In the genomic region with DNA sequence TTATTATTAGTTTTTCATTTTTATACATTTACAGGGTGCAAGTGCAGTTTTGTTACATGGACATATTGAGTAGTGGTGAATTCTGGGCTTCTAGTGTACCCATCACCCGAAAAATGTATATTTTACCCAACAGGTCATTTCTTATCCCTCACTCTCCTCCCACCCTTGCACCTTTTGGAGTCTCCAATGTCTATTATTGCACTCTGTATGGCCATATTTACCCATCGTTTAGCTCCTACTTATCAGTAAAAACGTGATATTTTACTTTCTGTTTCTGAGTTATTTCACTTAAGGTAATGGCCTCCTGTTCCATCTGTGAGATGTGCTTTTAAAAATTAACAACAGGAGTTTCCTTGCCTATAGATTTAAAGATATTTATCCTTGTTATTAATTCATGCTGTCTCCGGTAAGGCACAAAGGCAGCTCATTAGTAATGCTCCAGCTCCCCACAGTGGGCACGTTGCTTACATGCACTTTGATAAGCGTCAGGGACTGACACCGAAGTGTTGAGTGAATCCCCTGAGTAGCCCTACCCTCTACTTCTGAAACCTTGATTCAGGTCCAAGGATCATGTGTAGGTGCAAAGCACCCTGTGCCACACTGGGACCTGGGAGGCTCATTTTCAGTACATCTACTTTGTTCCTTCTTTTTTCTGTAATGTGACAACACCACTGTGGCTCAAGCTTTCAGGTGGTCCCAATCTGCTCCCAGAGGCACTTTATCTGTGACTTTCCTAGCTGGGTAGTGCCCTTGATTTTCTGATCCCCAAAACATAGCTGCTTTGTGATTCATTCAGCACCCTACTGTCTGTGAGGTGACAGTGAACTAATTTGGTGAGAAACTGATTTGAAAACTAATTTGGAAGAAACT, we compare ENCODE assay signal across 8 cellular contexts. TPM values are rescaled to one million over a fixed set of nuclear protein-coding genes. Genes with fewer than 3 reads are reported as not detected.
DNase-seq lines count a peak whose midpoint lies in the region; ATAC-seq and TF ChIP-seq lines count a peak whose summit lies in the region.

No MANE protein-coding gene starts in this region.

- H3K27me3 Mint-ChIP-seq in activated T-cell treated with anti-CD3 and anti-CD28 coated beads, Interleukin-2, amount 50 U/mL, for 72 hours (ENCODE audit: low read depth), result peaks cover 11% of the 10 kb centered on the region

- 22 to 28% (median 25%) methylated on average over 7 of the region's 7 CpGs for WGBS in spleen, 5 donors

- no peaks in the 10 kb centered on the region for H3K36me3 ChIP-seq in spleen

- no peak overlapping the region for H3K4me3 ChIP-seq in spleen

- peak; percentile 59 for DNase-seq in DMS53 treated with DMSO at 0.1 percent for 48 hours (lab: John Stamatoyannopoulos, UW; ENCODE audit: unreplicated experiment)
- DNase-seq in NCI-H345 treated with DMSO at 0.1 percent for 48 hours (lab: John Stamatoyannopoulos, UW; ENCODE audit: unreplicated experiment), result peak; percentile 55
- DNase-seq in activated T-cell treated with anti-CD3 and anti-CD28 coated beads, Interleukin-2, amount 50 U/mL, for 72 hours, result peak; percentile 39 to 41
- DNase-seq in left cardiac atrium, result peak; percentile 27
- peak; percentile 64 for DNase-seq in spleen
- no peak for DNase-seq in activated CD4-positive, CD25-positive, alpha-beta regulatory T cell (lab: John Stamatoyannopoulos, UW)

- H3K4me1 Mint-ChIP-seq in activated T-cell treated with anti-CD3 and anti-CD28 coated beads, Interleukin-2, amount 50 U/mL, for 72 hours (ENCODE audit: low read depth), result no peaks in the 10 kb centered on the region

- no peaks in the 10 kb centered on the region for H3K9me3 ChIP-seq in spleen

- ATAC-seq in GM19397 (IDR thresholded peaks at IDR 0.05; ENCODE audit: unreplicated experiment) (peak; percentile 74), HG03342 (IDR thresholded peaks at IDR 0.05; ENCODE audit: unreplicated experiment) (peak; percentile 89), left cardiac atrium (peak; percentile 81 to 89)
- peak; percentile 67 to 69 for ATAC-seq in activated T-cell treated with anti-CD3 and anti-CD28 coated beads, Interleukin-2, amount 50 U/mL, for 72 hours (replicated peaks in 1 of 2)

- H3K27ac ChIP-seq in spleen, result no peak overlapping the region

- H3K27me3 ChIP-seq in spleen (replicated peaks in 1 of 7), result no peaks in the 10 kb centered on the region

- H3K4me1 ChIP-seq in spleen, result no peaks in the 10 kb centered on the region

- TF ChIP-seq POLR2A in spleen (IDR thresholded peaks at IDR 0.05), result no peak

- H3K36me3 Mint-ChIP-seq in activated T-cell treated with anti-CD3 and anti-CD28 coated beads, Interleukin-2, amount 50 U/mL, for 72 hours (ENCODE audit: insufficient read depth in 2 of 2), result no peaks in the 10 kb centered on the region

- peak in 9 of 11 experiments; percentile 17 to 51 (median 36) for TF ChIP-seq CTCF in spleen (IDR thresholded peaks at IDR 0.05 in 8 of 11, conservative IDR thresholded peaks at IDR 0.05 in 3 of 11)

- H3K9me3 Mint-ChIP-seq in activated T-cell treated with anti-CD3 and anti-CD28 coated beads, Interleukin-2, amount 50 U/mL, for 72 hours, result no peaks in the 10 kb centered on the region

- no peak overlapping the region for H3K27ac Mint-ChIP-seq in activated T-cell treated with anti-CD3 and anti-CD28 coated beads, Interleukin-2, amount 50 U/mL, for 72 hours

- H3K4me3 Mint-ChIP-seq in activated T-cell treated with anti-CD3 and anti-CD28 coated beads, Interleukin-2, amount 50 U/mL, for 72 hours, result no peak overlapping the region

- intact Hi-C loops in left cardiac atrium (cut with DNase I) (loop anchor here in 1 of 2 donors (2.0 to 5.0 kb wide), 2 partner anchors 189 to 375 kb away; no protein-coding TSS in a partner anchor), spleen (cut with DNase I; ENCODE audit: low total_unique reads) (loop anchor here (5.0 kb wide), 1 partner anchor 380 kb away; no protein-coding TSS in a partner anchor)

RNA-seq across cellular contexts. Expression of gene HYAL4, which starts 27.3 kb away (rescaled TPM):
- total RNA-seq in activated T-cell treated with anti-CD3 and anti-CD28 coated beads, Interleukin-2, amount 50 U/mL, for 72 hours, result 1 to 10 TPM in 1 of 2 donors, under 1 TPM in 1; 0.48 to 1.8 TPM
- not detected for total RNA-seq in left cardiac atrium
- under 1 TPM in 1 of 7 donors, not detected in 6; 0.26 TPM for total RNA-seq in spleen
- polyA plus RNA-seq in spleen, result not detected

RNA-seq across cellular contexts. Expression of gene SPAM1, which starts 52.8 kb away (rescaled TPM):
- not detected for total RNA-seq in activated T-cell treated with anti-CD3 and anti-CD28 coated beads, Interleukin-2, amount 50 U/mL, for 72 hours
- not detected for total RNA-seq in left cardiac atrium
- not detected for total RNA-seq in spleen
- polyA plus RNA-seq in spleen, result not detected

Comparison
In these comparisons a context has a peak if more than half of its experiments do, and no peak if none do; other contexts are left out.
1. DNase-seq: peak in DMS53 treated with DMSO at 0.1 percent for 48 hours (single experiment), NCI-H345 treated with DMSO at 0.1 percent for 48 hours (single experiment), activated T-cell treated with anti-CD3 and anti-CD28 coated beads, Interleukin-2, amount 50 U/mL, for 72 hours (2 of 2), left cardiac atrium (single experiment) and spleen (single experiment); none in activated CD4-positive, CD25-positive, alpha-beta regulatory T cell (0 of 4).
2. Peak in every context shown above with its lines, with median percentiles within 50 percentile points of each other: ATAC-seq.